ENCODE assay signal across 25 cellular contexts in the genomic region with DNA sequence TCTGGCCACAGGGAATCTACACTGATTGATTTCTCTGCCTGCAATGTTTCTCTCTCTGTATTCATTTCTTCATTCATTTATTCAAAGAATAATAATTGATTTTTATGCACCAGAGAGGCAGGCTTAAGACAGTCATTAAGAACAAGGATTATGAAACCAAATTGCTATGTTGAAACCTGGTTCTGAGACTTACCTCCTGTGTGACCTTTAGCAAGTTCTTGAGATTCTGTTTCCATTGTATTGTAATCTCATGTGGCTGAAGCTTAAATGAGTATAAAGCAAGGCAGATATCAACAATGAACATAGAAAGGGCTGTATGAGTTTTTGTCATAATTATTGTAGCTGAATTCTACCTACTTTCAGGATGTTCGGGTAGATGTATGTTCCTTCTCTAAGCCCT.
DNase-seq lines count a peak whose midpoint lies in the region; ATAC-seq, FAIRE-seq and TF ChIP-seq lines count a peak whose summit lies in the region.
"Had no signal": no experiment of that assay in that cellular context is flagged by ENCODE, and none has a peak within 500 bp of the region (broad histone marks: within the 10 kb centered on the region; RNA-seq: fewer than 3 reads in every experiment).

No MANE protein-coding gene starts in this region.

- no peak overlapping the region for H3K9ac ChIP-seq in GM12878 (ENCODE audit: control insufficient read depth, insufficient read depth, low read length)
- H3K9ac ChIP-seq: BLaER1 treated with 17β-estradiol and CSF1 and Interleukin-3, amounts not matched to agents 10 nM and 100 nM; GM23248 had no signal

- intact Hi-C loops in GM12878 (cut with micrococcal nuclease; ENCODE audit: unreplicated experiment): no loop called here

- no peak for TF ChIP-seq RAD21 in GM12878 (IDR thresholded peaks at IDR 0.05; ENCODE audit: insufficient read depth, low read depth, low read length)

- SMC1A ChIA-PET in GM12878 (lab: Charles Lee; ENCODE audit: uncharacterized antibody, unreplicated experiment): interaction anchor here (1.0 kb wide), 1 partner anchor 11 kb away, joined by 4 read pairs; no protein-coding TSS in a partner anchor

- no peak for FAIRE-seq in GM12878 (lab: Jason Lieb, UNC)
- FAIRE-seq: A549, D721Med, GM12892, H1 had no signal

- no peak overlapping the region for H3K27ac Mint-ChIP-seq in activated naive CD8-positive, alpha-beta T cell treated with anti-CD3 and anti-CD28 coated beads, Interleukin-2, amount 50 U/mL, for 24 hours
- no peak overlapping the region for H3K27ac Mint-ChIP-seq in activated naive CD8-positive, alpha-beta T cell treated with anti-CD3 and anti-CD28 coated beads for 36 hours
- H3K27ac Mint-ChIP-seq: CD14-positive monocyte; CD4-positive, alpha-beta T cell; CD8-positive, alpha-beta memory T cell; H9 had no signal

- no peak overlapping the region for H3K4me2 ChIP-seq in GM12878 (ENCODE audit: control insufficient read depth, insufficient read depth)
- H3K4me2 ChIP-seq: A549; BLaER1 treated with 17β-estradiol and CSF1 and Interleukin-3, amounts not matched to agents 10 nM and 100 nM had no signal

- H3K9me3 Mint-ChIP-seq in activated naive CD8-positive, alpha-beta T cell treated with anti-CD3 and anti-CD28 coated beads, Interleukin-2, amount 50 U/mL, for 24 hours: peaks cover 6% of the 10 kb centered on the region
- peaks cover 11% of the 10 kb centered on the region for H3K9me3 Mint-ChIP-seq in activated naive CD8-positive, alpha-beta T cell treated with anti-CD3 and anti-CD28 coated beads for 36 hours
- H3K9me3 Mint-ChIP-seq: CD4-positive, alpha-beta T cell; H9 had no signal

- no peak for DNase-seq in activated naive CD8-positive, alpha-beta T cell treated with anti-CD3 and anti-CD28 coated beads, Interleukin-2, amount 50 U/mL, for 24 hours
- DNase-seq in activated naive CD8-positive, alpha-beta T cell treated with anti-CD3 and anti-CD28 coated beads for 36 hours: no peak
- DNase-seq in GM12878 (ENCODE audit: low read depth, low spot score) (no peak), middle frontal gyrus (ENCODE audit: extremely low spot score, low spot score) (no peak), H4 (ENCODE audit: low spot score) (no peak)
- DNase-seq: 8988T; ACHN; AML-193; BE2C; CD4-positive, alpha-beta T cell; CD8-positive, alpha-beta memory T cell; DMS 273 treated with DMSO at 0.1 percent for 48 hours; DMS79; EL; GDM1; GM23248; H9 had no signal

- no peaks in the 10 kb centered on the region for H3K79me2 ChIP-seq in GM12878 (ENCODE audit: control insufficient read depth, insufficient read depth, low read length)

- H3K4me3 ChIP-seq in GM12878: no peak overlapping the region
- H3K4me3 ChIP-seq: A549; BLaER1 treated with 17β-estradiol and CSF1 and Interleukin-3, amounts not matched to agents 10 nM and 100 nM; GM23248 had no signal

- CTCF ChIA-PET in GM12878 (lab: Yijun Ruan, JAX): no interaction called here

- POLR2A ChIA-PET in GM12878 (lab: Charles Lee): no interaction called here

- H2AFZ ChIP-seq in GM12878 (ENCODE audit: control insufficient read depth, low read depth, low read length): no peak overlapping the region
- H2AFZ ChIP-seq: GM23248 had no signal

- BruUV-seq in GM12878 (replicated peaks; lab: Mats Ljungman, UMichigan): no TSS peak

- TF ChIP-seq EP300 in GM12878 (IDR thresholded peaks at IDR 0.05; ENCODE audit: borderline replicate concordance in 1 of 2, control insufficient read depth in 1 of 2, low read depth in 2 of 2, low read length in 2 of 2): no peak

- RAD21 ChIA-PET in GM12878 (lab: Charles Lee; ENCODE audit: unreplicated experiment): no interaction called here

- H4K20me1 ChIP-seq in GM12878 (ENCODE audit: control insufficient read depth, insufficient read depth): no peaks in the 10 kb centered on the region
- H4K20me1 ChIP-seq: BLaER1 treated with 17β-estradiol and CSF1 and Interleukin-3, amounts not matched to agents 10 nM and 100 nM had no signal

- no peaks in the 10 kb centered on the region for H3K27me3 ChIP-seq in GM12878 (replicated peaks in 1 of 2; ENCODE audit: control insufficient read depth in 2 of 2, insufficient read depth in 2 of 2, low read length in 1 of 2)
- H3K27me3 ChIP-seq: BE2C; BLaER1 treated with 17β-estradiol and CSF1 and Interleukin-3, amounts not matched to agents 10 nM and 100 nM had no signal

- H3K4me1 Mint-ChIP-seq in activated naive CD8-positive, alpha-beta T cell treated with anti-CD3 and anti-CD28 coated beads, Interleukin-2, amount 50 U/mL, for 24 hours: peaks cover 21% of the 10 kb centered on the region
- H3K4me1 Mint-ChIP-seq in activated naive CD8-positive, alpha-beta T cell treated with anti-CD3 and anti-CD28 coated beads for 36 hours: peaks cover 6% of the 10 kb centered on the region
- H3K4me1 Mint-ChIP-seq: CD14-positive monocyte had no signal

- in situ Hi-C loops in GM12878 (cut with MboI): no loop called here

- no peaks in the 10 kb centered on the region for H3K36me3 ChIP-seq in GM12878 (ENCODE audit: control insufficient read depth in 2 of 2, insufficient read depth in 2 of 2, low read length in 1 of 2)
- H3K36me3 ChIP-seq: BE2C; BLaER1 treated with 17β-estradiol and CSF1 and Interleukin-3, amounts not matched to agents 10 nM and 100 nM had no signal

- no peaks in the 10 kb centered on the region for H3K36me3 Mint-ChIP-seq in activated naive CD8-positive, alpha-beta T cell treated with anti-CD3 and anti-CD28 coated beads, Interleukin-2, amount 50 U/mL, for 24 hours (ENCODE audit: low read depth)
- no peaks in the 10 kb centered on the region for H3K36me3 Mint-ChIP-seq in activated naive CD8-positive, alpha-beta T cell treated with anti-CD3 and anti-CD28 coated beads for 36 hours
- H3K36me3 Mint-ChIP-seq: CD14-positive monocyte; CD8-positive, alpha-beta memory T cell had no signal

- H3K9me3 ChIP-seq in GM12878 (replicated peaks; ENCODE audit: control insufficient read depth, insufficient read depth, low read length): peaks cover 1% of the 10 kb centered on the region; the same call in 1 of the 3 replicates
- H3K9me3 ChIP-seq: A549; BE2C; BLaER1 treated with 17β-estradiol and CSF1 and Interleukin-3, amounts not matched to agents 10 nM and 100 nM had no signal

- no peak overlapping the region for H3K4me3 Mint-ChIP-seq in activated naive CD8-positive, alpha-beta T cell treated with anti-CD3 and anti-CD28 coated beads, Interleukin-2, amount 50 U/mL, for 24 hours
- no peak overlapping the region for H3K4me3 Mint-ChIP-seq in activated naive CD8-positive, alpha-beta T cell treated with anti-CD3 and anti-CD28 coated beads for 36 hours
- H3K4me3 Mint-ChIP-seq: CD14-positive monocyte; CD4-positive, alpha-beta T cell; CD8-positive, alpha-beta memory T cell; H9 had no signal

- H3K27ac ChIP-seq in GM12878 (ENCODE audit: control insufficient read depth, insufficient read depth): no peak overlapping the region
- H3K27ac ChIP-seq: A549; BLaER1 treated with 17β-estradiol and CSF1 and Interleukin-3, amounts not matched to agents 10 nM and 100 nM; GM23248 had no signal

- TF ChIP-seq POLR2A in GM12878 (IDR thresholded peaks at IDR 0.05; ENCODE audit: low read depth, low read length): no peak

- peak; percentile 47 for ATAC-seq in activated naive CD8-positive, alpha-beta T cell treated with anti-CD3 and anti-CD28 coated beads, Interleukin-2, amount 50 U/mL, for 24 hours
- ATAC-seq in HG02759 (IDR thresholded peaks at IDR 0.05; ENCODE audit: unreplicated experiment): peak; percentile 31
- ATAC-seq in GM12878: no peak
- ATAC-seq: A549, HCT116 had no signal

- no peaks in the 10 kb centered on the region for H3K27me3 Mint-ChIP-seq in activated naive CD8-positive, alpha-beta T cell treated with anti-CD3 and anti-CD28 coated beads, Interleukin-2, amount 50 U/mL, for 24 hours
- H3K27me3 Mint-ChIP-seq in activated naive CD8-positive, alpha-beta T cell treated with anti-CD3 and anti-CD28 coated beads for 36 hours: no peaks in the 10 kb centered on the region
- H3K27me3 Mint-ChIP-seq: CD4-positive, alpha-beta T cell had no signal

- TF ChIP-seq CTCF in GM12878 (IDR thresholded peaks at IDR 0.05 in 2 of 3, conservative IDR thresholded peaks at IDR 0.05 in 1 of 3; ENCODE audit: control insufficient read depth in 2 of 3, extremely low read depth in 1 of 3, insufficient read depth in 1 of 3, low read depth in 3 of 3, low read length in 3 of 3): no peak

- WGBS in GM12878 (ENCODE audit: insufficient coverage, insufficient replicate concordance, low lambda C conversion rate, missing lambda C conversion rate): 47% methylated on average over 1 of the region's 1 CpG

- H3K4me1 ChIP-seq in GM12878 (ENCODE audit: control insufficient read depth, insufficient read depth, low read length): peaks cover 10% of the 10 kb centered on the region; the same call in 1 of the 2 replicates
- H3K4me1 ChIP-seq: A549, BE2C had no signal

TF ChIP-seq in GM12878, 131 proteins besides CTCF, POLR2A, EP300 and RAD21:
- TF ChIP-seq ZNF24 (IDR thresholded peaks at IDR 0.05) (0 out of 2 replicates have a peak, but pooled peaks have one; percentile 36), E2F4 (IDR thresholded peaks at IDR 0.05; ENCODE audit: low read depth, low read length) (no peak)
TF ChIP-seq in GM12878: peak in this region for 1.
